Comparison of ENCODE assay signal across 1 cellular context in the genomic region with DNA sequence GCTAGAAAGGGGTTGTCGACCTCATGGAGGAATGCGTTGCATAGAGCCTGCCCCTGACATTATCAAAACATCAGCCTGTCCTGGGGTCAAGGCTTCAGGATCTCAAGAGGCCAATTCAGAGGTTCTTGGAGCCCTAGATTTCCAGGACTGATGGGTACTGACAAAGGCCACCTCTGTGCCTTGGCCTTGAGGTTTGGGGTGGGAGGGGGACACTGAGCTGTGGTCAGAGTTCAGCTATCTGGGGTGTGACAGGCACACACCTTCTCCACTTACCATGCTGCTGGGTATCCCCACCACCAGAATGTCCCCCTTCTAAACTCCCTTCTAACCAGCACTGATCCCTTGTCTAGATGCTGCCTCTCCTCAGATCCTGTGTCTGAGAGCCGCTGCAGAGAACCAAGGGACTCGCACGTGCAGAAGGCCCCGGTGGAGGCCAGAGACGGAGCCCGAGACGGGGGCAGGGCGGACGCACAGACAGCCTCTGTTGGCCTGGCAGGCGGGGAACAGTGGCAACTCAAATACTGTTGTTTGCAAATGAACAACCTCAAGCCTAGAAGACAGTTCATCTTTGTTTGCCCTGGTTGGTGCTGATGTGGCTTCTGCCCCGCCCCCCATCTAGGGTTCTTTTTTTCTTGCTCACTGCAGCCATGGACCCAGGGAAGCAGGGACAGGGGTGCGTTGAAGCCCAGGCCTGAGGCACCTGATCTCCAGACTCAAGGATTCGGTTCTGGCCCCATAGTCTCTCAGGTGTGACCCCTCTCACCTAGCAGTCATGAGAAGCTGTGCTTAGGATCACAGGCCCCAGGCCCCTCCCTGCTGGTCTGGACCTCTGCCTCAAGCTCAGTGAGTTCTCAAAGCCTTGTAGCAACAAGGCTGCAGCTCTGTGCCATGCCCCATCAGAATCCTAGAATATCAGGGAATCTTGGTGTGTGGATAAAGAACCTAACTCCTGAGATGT.
A peak's percentile ranks its signal among the peaks of the same experiment; 100 is the strongest.
TF ChIP-seq lines count a peak whose summit lies in the region.

No MANE protein-coding gene starts in this region.

TF ChIP-seq in HepG2, 621 proteins besides CTCF, POLR2A, EP300 and RAD21 (continued from another document):
- TF ChIP-seq ETV6 (CRISPR knock-in tag; conservative IDR thresholded peaks at IDR 0.05): no peak
- TF ChIP-seq ZNF776 (CRISPR knock-in tag; IDR thresholded peaks at IDR 0.05): no peak
- TF ChIP-seq HNRNPL (IDR thresholded peaks at IDR 0.05; ENCODE audit: low read depth, low read length): peak; percentile 87
- TF ChIP-seq ZNF746 (CRISPR knock-in tag; IDR thresholded peaks at IDR 0.05): no peak; the same call in 1 of the 2 replicates
- TF ChIP-seq, protein P1, sequence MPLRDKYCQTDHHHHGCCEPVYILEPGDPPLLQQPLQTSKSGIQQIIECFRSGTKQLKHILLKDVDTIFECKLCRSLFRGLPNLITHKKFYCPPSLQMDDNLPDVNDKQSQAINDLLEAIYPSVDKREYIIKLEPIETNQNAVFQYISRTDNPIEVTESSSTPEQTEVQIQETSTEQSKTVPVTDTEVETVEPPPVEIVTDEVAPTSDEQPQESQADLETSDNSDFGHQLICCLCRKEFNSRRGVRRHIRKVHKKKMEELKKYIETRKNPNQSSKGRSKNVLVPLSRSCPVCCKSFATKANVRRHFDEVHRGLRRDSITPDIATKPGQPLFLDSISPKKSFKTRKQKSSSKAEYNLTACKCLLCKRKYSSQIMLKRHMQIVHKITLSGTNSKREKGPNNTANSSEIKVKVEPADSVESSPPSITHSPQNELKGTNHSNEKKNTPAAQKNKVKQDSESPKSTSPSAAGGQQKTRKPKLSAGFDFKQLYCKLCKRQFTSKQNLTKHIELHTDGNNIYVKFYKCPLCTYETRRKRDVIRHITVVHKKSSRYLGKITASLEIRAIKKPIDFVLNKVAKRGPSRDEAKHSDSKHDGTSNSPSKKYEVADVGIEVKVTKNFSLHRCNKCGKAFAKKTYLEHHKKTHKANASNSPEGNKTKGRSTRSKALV (CRISPR knock-in tag; IDR thresholded peaks at IDR 0.05): 0 out of 2 replicates have a peak, but pooled peaks have one; percentile 18
- no peak for TF ChIP-seq ZKSCAN5 (CRISPR knock-in tag; IDR thresholded peaks at IDR 0.05)
- TF ChIP-seq MED13 (CRISPR knock-in tag; IDR thresholded peaks at IDR 0.05): peak; percentile 73; the same call in 1 of the 2 replicates
- TF ChIP-seq, protein P2, sequence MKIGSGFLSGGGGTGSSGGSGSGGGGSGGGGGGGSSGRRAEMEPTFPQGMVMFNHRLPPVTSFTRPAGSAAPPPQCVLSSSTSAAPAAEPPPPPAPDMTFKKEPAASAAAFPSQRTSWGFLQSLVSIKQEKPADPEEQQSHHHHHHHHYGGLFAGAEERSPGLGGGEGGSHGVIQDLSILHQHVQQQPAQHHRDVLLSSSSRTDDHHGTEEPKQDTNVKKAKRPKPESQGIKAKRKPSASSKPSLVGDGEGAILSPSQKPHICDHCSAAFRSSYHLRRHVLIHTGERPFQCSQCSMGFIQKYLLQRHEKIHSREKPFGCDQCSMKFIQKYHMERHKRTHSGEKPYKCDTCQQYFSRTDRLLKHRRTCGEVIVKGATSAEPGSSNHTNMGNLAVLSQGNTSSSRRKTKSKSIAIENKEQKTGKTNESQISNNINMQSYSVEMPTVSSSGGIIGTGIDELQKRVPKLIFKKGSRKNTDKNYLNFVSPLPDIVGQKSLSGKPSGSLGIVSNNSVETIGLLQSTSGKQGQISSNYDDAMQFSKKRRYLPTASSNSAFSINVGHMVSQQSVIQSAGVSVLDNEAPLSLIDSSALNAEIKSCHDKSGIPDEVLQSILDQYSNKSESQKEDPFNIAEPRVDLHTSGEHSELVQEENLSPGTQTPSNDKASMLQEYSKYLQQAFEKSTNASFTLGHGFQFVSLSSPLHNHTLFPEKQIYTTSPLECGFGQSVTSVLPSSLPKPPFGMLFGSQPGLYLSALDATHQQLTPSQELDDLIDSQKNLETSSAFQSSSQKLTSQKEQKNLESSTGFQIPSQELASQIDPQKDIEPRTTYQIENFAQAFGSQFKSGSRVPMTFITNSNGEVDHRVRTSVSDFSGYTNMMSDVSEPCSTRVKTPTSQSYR (CRISPR knock-in tag; IDR thresholded peaks at IDR 0.05; ENCODE audit: borderline replicate concordance): peak; percentile 91
- TF ChIP-seq ZNF383 (CRISPR knock-in tag; IDR thresholded peaks at IDR 0.05; ENCODE audit: borderline replicate concordance): no peak
- TF ChIP-seq MEF2D (CRISPR knock-in tag; IDR thresholded peaks at IDR 0.05): no peak; the same call in 1 of the 2 replicates
- no peak for TF ChIP-seq CC2D1A (CRISPR knock-in tag; IDR thresholded peaks at IDR 0.05)
- no peak for TF ChIP-seq SRSF9 (IDR thresholded peaks at IDR 0.05; ENCODE audit: borderline replicate concordance, insufficient read depth, low read depth, low read length, poor library complexity, severe bottlenecking)
- no peak for TF ChIP-seq NR3C1 (CRISPR knock-in tag; IDR thresholded peaks at IDR 0.05)
- TF ChIP-seq REXO4 (CRISPR knock-in tag; IDR thresholded peaks at IDR 0.05; ENCODE audit: borderline replicate concordance): no peak
- peak; percentile 60 for TF ChIP-seq SAP130 (CRISPR knock-in tag; IDR thresholded peaks at IDR 0.05; ENCODE audit: low read depth)
- TF ChIP-seq XBP1 (CRISPR knock-in tag; IDR thresholded peaks at IDR 0.05): 0 out of 2 replicates have a peak, but pooled peaks have one; percentile 78
TF ChIP-seq in HepG2: peak in this region for 194.
